In the genomic region with DNA sequence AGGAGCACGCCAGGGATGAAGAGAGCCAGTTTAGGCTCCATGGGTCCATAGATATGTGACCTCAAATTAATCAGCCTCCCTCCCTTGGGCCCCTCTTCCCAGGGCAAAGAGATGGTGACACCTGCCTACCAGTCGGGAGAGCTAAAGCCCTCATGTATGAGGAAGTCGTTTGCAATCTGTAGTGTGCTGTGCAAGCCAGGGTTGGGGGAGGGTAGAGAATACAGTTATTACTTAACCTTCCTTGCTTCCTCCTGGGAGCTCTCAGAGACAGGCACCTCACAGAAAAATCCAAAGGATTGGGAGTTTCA, we compare ENCODE assay signal across 1 cellular context.
TF ChIP-seq lines count a peak whose summit lies in the region.

No MANE protein-coding gene starts in this region.

TF ChIP-seq in HepG2, 621 proteins besides CTCF, POLR2A, EP300 and RAD21:
- TF ChIP-seq ZNF674 (CRISPR knock-in tag; IDR thresholded peaks at IDR 0.05; ENCODE audit: low read depth) = no peak
- TF ChIP-seq XRCC5 (optimal IDR thresholded peaks at IDR 0.05; ENCODE audit: low read length) = no peak
- no peak for TF ChIP-seq ZNF3 (CRISPR knock-in tag; IDR thresholded peaks at IDR 0.05)
- no peak for TF ChIP-seq ZNF672 (CRISPR knock-in tag; IDR thresholded peaks at IDR 0.05)
- TF ChIP-seq YEATS2 (CRISPR knock-in tag; IDR thresholded peaks at IDR 0.05; ENCODE audit: borderline replicate concordance) = no peak
- TF ChIP-seq IRX3 (CRISPR knock-in tag; IDR thresholded peaks at IDR 0.05; ENCODE audit: borderline replicate concordance, low read depth) = no peak
- no peak for TF ChIP-seq THAP11 (CRISPR knock-in tag; IDR thresholded peaks at IDR 0.05)
- TF ChIP-seq MAZ (IDR thresholded peaks at IDR 0.05; ENCODE audit: borderline replicate concordance, low read depth, low read length) = no peak
- no peak for TF ChIP-seq MAZ (CRISPR knock-in tag; IDR thresholded peaks at IDR 0.05; ENCODE audit: low read depth)
- TF ChIP-seq CAMTA2 (CRISPR knock-in tag; IDR thresholded peaks at IDR 0.05; ENCODE audit: borderline replicate concordance) = no peak
- no peak for TF ChIP-seq CHD2 (IDR thresholded peaks at IDR 0.05; ENCODE audit: low read depth, low read length)
- TF ChIP-seq MZF1 (CRISPR knock-in tag; IDR thresholded peaks at IDR 0.05; ENCODE audit: borderline replicate concordance) = no peak
- no peak for TF ChIP-seq HINFP (CRISPR knock-in tag; IDR thresholded peaks at IDR 0.05; ENCODE audit: low read depth)
- no peak for TF ChIP-seq ZNF790 (CRISPR knock-in tag; IDR thresholded peaks at IDR 0.05; ENCODE audit: borderline replicate concordance)
- TF ChIP-seq, protein P1, sequence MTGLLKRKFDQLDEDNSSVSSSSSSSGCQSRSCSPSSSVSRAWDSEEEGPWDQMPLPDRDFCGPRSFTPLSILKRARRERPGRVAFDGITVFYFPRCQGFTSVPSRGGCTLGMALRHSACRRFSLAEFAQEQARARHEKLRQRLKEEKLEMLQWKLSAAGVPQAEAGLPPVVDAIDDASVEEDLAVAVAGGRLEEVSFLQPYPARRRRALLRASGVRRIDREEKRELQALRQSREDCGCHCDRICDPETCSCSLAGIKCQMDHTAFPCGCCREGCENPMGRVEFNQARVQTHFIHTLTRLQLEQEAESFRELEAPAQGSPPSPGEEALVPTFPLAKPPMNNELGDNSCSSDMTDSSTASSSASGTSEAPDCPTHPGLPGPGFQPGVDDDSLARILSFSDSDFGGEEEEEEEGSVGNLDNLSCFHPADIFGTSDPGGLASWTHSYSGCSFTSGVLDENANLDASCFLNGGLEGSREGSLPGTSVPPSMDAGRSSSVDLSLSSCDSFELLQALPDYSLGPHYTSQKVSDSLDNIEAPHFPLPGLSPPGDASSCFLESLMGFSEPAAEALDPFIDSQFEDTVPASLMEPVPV (CRISPR knock-in tag; IDR thresholded peaks at IDR 0.05) = no peak
- no peak for TF ChIP-seq U2AF1 (optimal IDR thresholded peaks at IDR 0.05; ENCODE audit: low read depth, low read length)
- no peak for TF ChIP-seq ZNF431 (CRISPR knock-in tag; IDR thresholded peaks at IDR 0.05; ENCODE audit: borderline replicate concordance, low read depth)
- TF ChIP-seq TERF1 (CRISPR knock-in tag; IDR thresholded peaks at IDR 0.05) = no peak
- TF ChIP-seq ZBTB33 (CRISPR knock-in tag; IDR thresholded peaks at IDR 0.05) = no peak
- no peak for TF ChIP-seq ZNF276 (CRISPR knock-in tag; IDR thresholded peaks at IDR 0.05; ENCODE audit: low read depth)
